Comparison of ENCODE assay signal across 18 cellular contexts in genomic region chr6:166309977-166310376, GRCh38. TPM values are rescaled to one million over a fixed set of nuclear protein-coding genes. Genes with fewer than 3 reads are reported as not detected.
"Had no signal": no experiment of that assay in that cellular context is flagged by ENCODE, and none has a peak within 500 bp of the region (broad histone marks: within the 10 kb centered on the region; RNA-seq: fewer than 3 reads in every experiment).

No MANE protein-coding gene starts in this region.

- DNase-seq: IMR-90; Kasumi-1; MM.1S; NCI-H1436; NCI-H187 treated with DMSO at 0.1 percent for 48 hours; NCI-H2171 treated with DMSO at 0.1 percent for 48 hours; NCI-H446 treated with DMSO at 0.1 percent for 48 hours; NCI-H82; NK-92 treated with Interleukin-12 subunit alpha and Interleukin-12 subunit beta, amount 100 ng/mL, for 24 hours; PC-9; SIG-M5 had no signal

- H3K27ac ChIP-seq: KMS-11, PC-9, Peyer's patch, SJSA1, SK-N-MC had no signal

RNA-seq across cellular contexts. Expression of gene PRR18, which starts 1.8 kb away (rescaled TPM):
- total RNA-seq: HT1080, IMR-90, M059J, PC-9, Peyer's patch, RPMI7951 had no signal
